In the genomic region with DNA sequence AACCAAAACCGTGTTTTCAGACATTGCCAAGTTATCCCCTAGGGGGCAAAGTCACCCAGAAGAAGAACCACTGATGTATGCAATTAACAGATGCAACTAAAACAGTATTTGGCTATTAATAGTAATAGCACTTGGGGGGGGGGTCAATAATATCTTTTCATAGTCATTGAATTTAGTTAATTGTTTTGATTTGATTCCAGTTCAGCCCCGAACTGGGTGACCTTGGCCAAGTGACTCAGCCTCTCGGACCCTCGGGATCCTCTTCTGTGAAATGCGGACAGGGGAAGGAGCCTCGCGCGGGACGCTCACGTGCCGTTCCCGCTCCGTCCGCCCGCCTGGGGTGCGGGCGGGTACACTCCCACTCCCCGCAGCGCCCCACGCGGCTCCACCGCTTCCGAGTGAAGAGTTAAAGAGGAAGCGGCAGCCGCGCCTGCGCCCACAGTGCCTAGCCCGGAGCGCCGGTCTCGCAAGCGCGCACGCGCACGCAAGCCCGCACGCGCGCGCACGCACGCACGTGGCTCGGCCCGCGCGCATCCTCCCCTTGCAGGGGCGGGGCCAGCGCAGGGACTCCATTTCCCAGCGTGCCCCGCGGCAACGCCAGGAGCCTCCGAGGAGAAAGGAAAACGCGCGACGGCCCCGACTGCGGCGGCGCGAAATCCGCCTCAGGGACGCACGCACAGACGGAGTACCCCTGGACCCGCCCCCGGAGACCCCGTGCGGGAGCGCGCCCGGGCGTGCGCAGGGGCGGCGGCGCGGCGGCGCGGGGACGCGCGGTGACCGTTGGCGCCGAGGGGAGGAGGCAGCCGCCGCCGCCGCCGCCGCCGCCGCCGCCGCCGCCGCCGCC, we compare ENCODE assay signal across 1 cellular context.
TF ChIP-seq lines count a peak whose summit lies in the region.

Gene DAZAP1, plus strand, starts transcription at position 769 of the 844 bp plus-strand sequence. CDS start 188 bp downstream, outside the sequence.

TF ChIP-seq in K562, 482 proteins besides CTCF, POLR2A, EP300 and RAD21 (continued from another document and continues in another):
- peak; percentile 50; the same call in 1 of the 2 replicates for TF ChIP-seq ZBTB40 (IDR thresholded peaks at IDR 0.05)
- no peak for TF ChIP-seq ZBTB40 (CRISPR knock-in tag; IDR thresholded peaks at IDR 0.05)
- TF ChIP-seq DIDO1 (tag; IDR thresholded peaks at IDR 0.05; ENCODE audit: low read depth), result no peak
- TF ChIP-seq MYBL2 (IDR thresholded peaks at IDR 0.05; ENCODE audit: low read depth), result no peak
- TF ChIP-seq MYBL2 (CRISPR knock-in tag; IDR thresholded peaks at IDR 0.05; ENCODE audit: borderline replicate concordance), result no peak
- TF ChIP-seq IFI16 (CRISPR knock-in tag; IDR thresholded peaks at IDR 0.05), result no peak
- TF ChIP-seq ZNF395 (CRISPR knock-in tag; IDR thresholded peaks at IDR 0.05), result peak; percentile 94
- no peak for TF ChIP-seq MCM2 (IDR thresholded peaks at IDR 0.05; ENCODE audit: low read depth)
- peak; percentile 91 for TF ChIP-seq CHD4 (IDR thresholded peaks at IDR 0.05; ENCODE audit: insufficient read depth, insufficient replicate concordance, low read depth, low read length, poor library complexity, severe bottlenecking)
- no peak for TF ChIP-seq RBM17 (IDR thresholded peaks at IDR 0.05; ENCODE audit: borderline replicate concordance, low read depth, low read length)
- peak; percentile 37; the same call in 1 of the 2 replicates for TF ChIP-seq ZNF282 (CRISPR knock-in tag; IDR thresholded peaks at IDR 0.05)
- TF ChIP-seq, protein P1, sequence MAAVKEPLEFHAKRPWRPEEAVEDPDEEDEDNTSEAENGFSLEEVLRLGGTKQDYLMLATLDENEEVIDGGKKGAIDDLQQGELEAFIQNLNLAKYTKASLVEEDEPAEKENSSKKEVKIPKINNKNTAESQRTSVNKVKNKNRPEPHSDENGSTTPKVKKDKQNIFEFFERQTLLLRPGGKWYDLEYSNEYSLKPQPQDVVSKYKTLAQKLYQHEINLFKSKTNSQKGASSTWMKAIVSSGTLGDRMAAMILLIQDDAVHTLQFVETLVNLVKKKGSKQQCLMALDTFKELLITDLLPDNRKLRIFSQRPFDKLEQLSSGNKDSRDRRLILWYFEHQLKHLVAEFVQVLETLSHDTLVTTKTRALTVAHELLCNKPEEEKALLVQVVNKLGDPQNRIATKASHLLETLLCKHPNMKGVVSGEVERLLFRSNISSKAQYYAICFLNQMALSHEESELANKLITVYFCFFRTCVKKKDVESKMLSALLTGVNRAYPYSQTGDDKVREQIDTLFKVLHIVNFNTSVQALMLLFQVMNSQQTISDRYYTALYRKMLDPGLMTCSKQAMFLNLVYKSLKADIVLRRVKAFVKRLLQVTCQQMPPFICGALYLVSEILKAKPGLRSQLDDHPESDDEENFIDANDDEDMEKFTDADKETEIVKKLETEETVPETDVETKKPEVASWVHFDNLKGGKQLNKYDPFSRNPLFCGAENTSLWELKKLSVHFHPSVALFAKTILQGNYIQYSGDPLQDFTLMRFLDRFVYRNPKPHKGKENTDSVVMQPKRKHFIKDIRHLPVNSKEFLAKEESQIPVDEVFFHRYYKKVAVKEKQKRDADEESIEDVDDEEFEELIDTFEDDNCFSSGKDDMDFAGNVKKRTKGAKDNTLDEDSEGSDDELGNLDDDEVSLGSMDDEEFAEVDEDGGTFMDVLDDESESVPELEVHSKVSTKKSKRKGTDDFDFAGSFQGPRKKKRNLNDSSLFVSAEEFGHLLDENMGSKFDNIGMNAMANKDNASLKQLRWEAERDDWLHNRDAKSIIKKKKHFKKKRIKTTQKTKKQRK (IDR thresholded peaks at IDR 0.05; ENCODE audit: borderline replicate concordance, low read depth, low read length), result no peak
- no peak for TF ChIP-seq CBFB (CRISPR knock-in tag; IDR thresholded peaks at IDR 0.05)
- TF ChIP-seq SMARCC2 (IDR thresholded peaks at IDR 0.05; ENCODE audit: low read depth), result no peak
- TF ChIP-seq RBM14 (IDR thresholded peaks at IDR 0.05; ENCODE audit: borderline replicate concordance, insufficient read depth, low read depth, low read length), result 0 out of 2 replicates have a peak, but pooled peaks have one; percentile 45
- TF ChIP-seq, protein P2, sequence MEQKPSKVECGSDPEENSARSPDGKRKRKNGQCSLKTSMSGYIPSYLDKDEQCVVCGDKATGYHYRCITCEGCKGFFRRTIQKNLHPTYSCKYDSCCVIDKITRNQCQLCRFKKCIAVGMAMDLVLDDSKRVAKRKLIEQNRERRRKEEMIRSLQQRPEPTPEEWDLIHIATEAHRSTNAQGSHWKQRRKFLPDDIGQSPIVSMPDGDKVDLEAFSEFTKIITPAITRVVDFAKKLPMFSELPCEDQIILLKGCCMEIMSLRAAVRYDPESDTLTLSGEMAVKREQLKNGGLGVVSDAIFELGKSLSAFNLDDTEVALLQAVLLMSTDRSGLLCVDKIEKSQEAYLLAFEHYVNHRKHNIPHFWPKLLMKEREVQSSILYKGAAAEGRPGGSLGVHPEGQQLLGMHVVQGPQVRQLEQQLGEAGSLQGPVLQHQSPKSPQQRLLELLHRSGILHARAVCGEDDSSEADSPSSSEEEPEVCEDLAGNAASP (IDR thresholded peaks at IDR 0.05), result no peak
- TF ChIP-seq ZNF12 (CRISPR knock-in tag; IDR thresholded peaks at IDR 0.05), result no peak
- no peak for TF ChIP-seq SRSF9 (IDR thresholded peaks at IDR 0.05; ENCODE audit: borderline replicate concordance, low read depth, low read length)
- peak; percentile 77 for TF ChIP-seq CREB1 (IDR thresholded peaks at IDR 0.05)
- TF ChIP-seq CREB1 (CRISPR knock-in tag; IDR thresholded peaks at IDR 0.05), result peak; percentile 70
- peak; percentile 96 for TF ChIP-seq ZNF175 (CRISPR knock-in tag; IDR thresholded peaks at IDR 0.05; ENCODE audit: low read depth)
- no peak for TF ChIP-seq ZC3H4 (CRISPR knock-in tag; IDR thresholded peaks at IDR 0.05; ENCODE audit: borderline replicate concordance)
- TF ChIP-seq ZBTB17 (CRISPR knock-in tag; IDR thresholded peaks at IDR 0.05), result peak; percentile 82; the same call in 1 of the 2 replicates
- peak; percentile 72; the same call in 1 of the 2 replicates for TF ChIP-seq FOXJ2 (tag; IDR thresholded peaks at IDR 0.05)
- peak; percentile 98 for TF ChIP-seq CTBP1 (IDR thresholded peaks at IDR 0.05; ENCODE audit: borderline replicate concordance)
- TF ChIP-seq HEY1 (CRISPR knock-in tag; IDR thresholded peaks at IDR 0.05; ENCODE audit: borderline replicate concordance), result no peak
- peak; percentile 22; the same call in 1 of the 2 replicates for TF ChIP-seq TCF7 (IDR thresholded peaks at IDR 0.05; ENCODE audit: borderline replicate concordance)
- peak; percentile 92 for TF ChIP-seq DACH1 (IDR thresholded peaks at IDR 0.05; ENCODE audit: partially characterized antibody)
- no peak for TF ChIP-seq ZNF134 (CRISPR knock-in tag; conservative IDR thresholded peaks at IDR 0.05)
- peak; percentile 82 for TF ChIP-seq ETS1 (conservative IDR thresholded peaks at IDR 0.05; ENCODE audit: control insufficient read depth, low read depth, low read length)
- TF ChIP-seq E2F3 (CRISPR knock-in tag; IDR thresholded peaks at IDR 0.05), result no peak
- no peak for TF ChIP-seq SAFB2 (IDR thresholded peaks at IDR 0.05; ENCODE audit: borderline replicate concordance, low read depth, low read length, severe bottlenecking)
- no peak for TF ChIP-seq ZNF140 (CRISPR knock-in tag; IDR thresholded peaks at IDR 0.05)
- peak; percentile 81; the same call in 1 of the 2 replicates for TF ChIP-seq HDAC8 (tag; IDR thresholded peaks at IDR 0.05)
- no peak for TF ChIP-seq BRD9 (IDR thresholded peaks at IDR 0.05; ENCODE audit: low read depth, partially characterized antibody)
- TF ChIP-seq ZMIZ1 (IDR thresholded peaks at IDR 0.05; ENCODE audit: low read depth in 2 of 2, low read length in 2 of 2), result no peak
- peak; percentile 66 for TF ChIP-seq SETDB1 (IDR thresholded peaks at IDR 0.05; ENCODE audit: low read length)
